ENCODE assay signal across 25 cellular contexts in genomic region chr7:71793251-71793650, GRCh38.
A peak's percentile ranks its signal among the peaks of the same experiment; 100 is the strongest.
DNase-seq lines count a peak whose midpoint lies in the region; FAIRE-seq and TF ChIP-seq lines count a peak whose summit lies in the region.
"Had no signal": no experiment of that assay in that cellular context is flagged by ENCODE, and none has a peak within 500 bp of the region (broad histone marks: within the 10 kb centered on the region; RNA-seq: fewer than 3 reads in every experiment).

No MANE protein-coding gene starts in this region.

- no peak overlapping the region for H3K4me3 ChIP-seq in fibroblast of mammary gland (ENCODE audit: control insufficient read depth, low read depth, low read length)
- no peak overlapping the region for H3K4me3 ChIP-seq in tibial nerve
- H3K4me3 ChIP-seq: SK-N-MC had no signal

- no peaks in the 10 kb centered on the region for H3K27me3 ChIP-seq in tibial nerve

- no peak for FAIRE-seq in urothelium cell line (lab: Jason Lieb, UNC)
- FAIRE-seq: D721Med, H1, HepG2 had no signal

- H3K36me3 ChIP-seq in tibial nerve: no peaks in the 10 kb centered on the region

- TF ChIP-seq CTCF in fibroblast of mammary gland (conservative IDR thresholded peaks at IDR 0.05; ENCODE audit: control insufficient read depth, insufficient read depth, low read depth, low read length) (no peak), tibial nerve (IDR thresholded peaks at IDR 0.05) (no peak)

- TF ChIP-seq POLR2A in tibial nerve (IDR thresholded peaks at IDR 0.05): no peak

- no peak for TF ChIP-seq EP300 in tibial nerve (IDR thresholded peaks at IDR 0.05)

- no peaks in the 10 kb centered on the region for H3K4me1 ChIP-seq in tibial nerve

- 91 to 93% methylated on average over 5 of the region's 5 CpGs for WGBS in tibial nerve, 2 donors

- DNase-seq in HT1080 (ENCODE audit: low read depth) (peak; percentile 76), RPMI7951 (ENCODE audit: low read depth) (peak; percentile 29), fibroblast of mammary gland (ENCODE audit: low read depth) (peak; percentile 61), urothelium cell line (ENCODE audit: low spot score) (peak; percentile 37), SW 1271 (lab: John Stamatoyannopoulos, UW) (no peak), NCI-H146 treated with DMSO at 0.1 percent for 48 hours (lab: John Stamatoyannopoulos, UW; ENCODE audit: unreplicated experiment) (no peak), anterior cingulate cortex (lab: John Stamatoyannopoulos, UW) (no peak), tibial nerve (ENCODE audit: low spot score in 2 of 2) (no peak)
- DNase-seq: DMS53, EL, GF-D8, KBM-7, MV-4-11, NCI-H1105 treated with DMSO at 0.1 percent for 48 hours, NCI-H1694, NCI-H2081, NCI-H2171, NCI-H524 treated with DMSO at 0.1 percent for 48 hours, OCI-M1, SHP77 treated with DMSO at 0.1 percent for 48 hours had no signal

- H3K27ac ChIP-seq in tibial nerve: no peak overlapping the region
- H3K27ac ChIP-seq: RWPE1, SK-N-MC had no signal

- peaks cover 0 to 35% (median 0%) of the 10 kb centered on the region in 4 donors for H3K9me3 ChIP-seq in tibial nerve

Comparison
In these comparisons a context has a peak if more than half of its experiments do, and no peak if none do; other contexts are left out.
1. DNase-seq: peak in HT1080 (single experiment), RPMI7951 (single experiment), fibroblast of mammary gland (single experiment) and urothelium cell line (single experiment); none in SW 1271 (0 of 2), NCI-H146 treated with DMSO at 0.1 percent for 48 hours (single experiment), anterior cingulate cortex (0 of 58) and tibial nerve (0 of 2).